ENCODE assay signal across 8 cellular contexts in genomic region chr5:119267958-119268386, GRCh38.
DNase-seq lines count a peak whose midpoint lies in the region; ATAC-seq and TF ChIP-seq lines count a peak whose summit lies in the region.

No MANE protein-coding gene starts in this region.

- H3K27ac ChIP-seq in lower lobe of right lung: peak overlapping the region; percentile 90

- H3K4me3 ChIP-seq in BJ (ENCODE audit: low read depth, low read length) (peak overlapping the region; percentile 75), lower lobe of right lung (peak overlapping the region; percentile 88)

- POLR2A ChIA-PET in BJ (lab: Charles Lee): interaction anchor here (0.6 to 0.7 kb wide), 2 partner anchors 37 to 88 kb away, joined by 3 to 4 read pairs; partner anchors contain the start of gene TNFAIP8
- POLR2A ChIA-PET in activated CD8-positive, alpha-beta T cell treated with anti-CD3 and anti-CD28 coated beads for 36 hours (lab: Charles Lee): interaction anchor here (0.5 to 1.8 kb wide), 10 partner anchors 9 to 197 kb away, joined by 3 to 6 read pairs (median 3); partner anchors contain the start of gene DMXL1

- intact Hi-C loops in activated CD8-positive, alpha-beta T cell treated with anti-CD3 and anti-CD28 coated beads for 36 hours (cut with micrococcal nuclease): loop anchor here (2.0 to 5.0 kb wide), 3 partner anchors 41 to 281 kb away; partner anchors contain the start of genes DMXL1 and DTWD2
- intact Hi-C loops in lower lobe of right lung (cut with DNase I): no loop called here

- H3K4me1 ChIP-seq in lower lobe of right lung: peaks cover 36% of the 10 kb centered on the region

- TF ChIP-seq CTCF in BJ (IDR thresholded peaks at IDR 0.05; ENCODE audit: insufficient read depth, low read depth, low read length) (peak; percentile 86), lower lobe of right lung (IDR thresholded peaks at IDR 0.05) (peak; percentile 44)
- TF ChIP-seq CTCF in activated CD8-positive, alpha-beta T cell treated with anti-CD3 and anti-CD28 coated beads for 36 hours (IDR thresholded peaks at IDR 0.05): peak; percentile 91

- H3K4me1 Mint-ChIP-seq in activated CD8-positive, alpha-beta T cell treated with anti-CD3 and anti-CD28 coated beads for 36 hours (ENCODE audit: low read depth): peaks cover 65% of the 10 kb centered on the region

- H3K36me3 ChIP-seq in BJ (ENCODE audit: control insufficient read depth, insufficient read depth, low read length) (no peaks in the 10 kb centered on the region), lower lobe of right lung (no peaks in the 10 kb centered on the region)

- H3K4me3 Mint-ChIP-seq in activated CD8-positive, alpha-beta T cell treated with anti-CD3 and anti-CD28 coated beads for 36 hours: peak overlapping the region; percentile 95

- H3K27me3 Mint-ChIP-seq in activated CD8-positive, alpha-beta T cell treated with anti-CD3 and anti-CD28 coated beads for 36 hours: no peaks in the 10 kb centered on the region

- DNase-seq in BJ (ENCODE audit: low read depth): peak; percentile 73
- DNase-seq in NCI-H748 treated with DMSO at 0.1 percent for 48 hours (lab: John Stamatoyannopoulos, UW): peak; percentile 89
- DNase-seq in activated CD8-positive, alpha-beta T cell treated with anti-CD3 and anti-CD28 coated beads for 36 hours: peak; percentile 97
- peak; percentile 69 for DNase-seq in effector CD4-positive, alpha-beta T cell
- peak; percentile 95 for DNase-seq in lower lobe of right lung
- peak in 2 of 3 donors; percentile 37 to 45 for DNase-seq in stimulated activated CD4-positive, alpha-beta T cell treated with anti-CD3 and anti-CD28 coated beads, TNF-alpha, amount 100 ng/mL, for 1 hour (ENCODE audit: low read depth in 3 of 3, low spot score in 1 of 3)

- H3K9me3 Mint-ChIP-seq in activated CD8-positive, alpha-beta T cell treated with anti-CD3 and anti-CD28 coated beads for 36 hours: peaks cover 4% of the 10 kb centered on the region

- H3K27me3 ChIP-seq in BJ (ENCODE audit: control insufficient read depth, insufficient read depth, low read length) (no peaks in the 10 kb centered on the region; the same call in 1 of the 2 replicates), lower lobe of right lung (ENCODE audit: low read depth) (no peaks in the 10 kb centered on the region)

- H3K27ac Mint-ChIP-seq in activated CD8-positive, alpha-beta T cell treated with anti-CD3 and anti-CD28 coated beads for 36 hours: peak overlapping the region; percentile 96

- peak; percentile 77 for ATAC-seq in GM19395 (IDR thresholded peaks at IDR 0.05; ENCODE audit: unreplicated experiment)
- ATAC-seq in HG03521 (IDR thresholded peaks at IDR 0.05; ENCODE audit: unreplicated experiment): peak; percentile 61
- peak; percentile 80 for ATAC-seq in activated CD8-positive, alpha-beta T cell treated with anti-CD3 and anti-CD28 coated beads for 36 hours
- peak; percentile 93 to 94 for ATAC-seq in lower lobe of right lung

- H3K36me3 Mint-ChIP-seq in activated CD8-positive, alpha-beta T cell treated with anti-CD3 and anti-CD28 coated beads for 36 hours (ENCODE audit: low read depth): peaks cover 40% of the 10 kb centered on the region

- no peaks in the 10 kb centered on the region for H3K9me3 ChIP-seq in lower lobe of right lung

- CTCF ChIA-PET in BJ (lab: Yijun Ruan, JAX): interaction anchor here (0.8 to 2.2 kb wide), 10 partner anchors 43 to 279 kb away, joined by 3 to 16 read pairs (median 3); partner anchors contain the start of gene DTWD2
- CTCF ChIA-PET in activated CD8-positive, alpha-beta T cell treated with anti-CD3 and anti-CD28 coated beads for 36 hours (lab: Charles Lee): interaction anchor here (0.7 to 3.1 kb wide), 44 partner anchors 9 to 282 kb away, joined by 3 to 18 read pairs (median 4); partner anchors contain the start of genes DMXL1 and DTWD2

Comparison
In these comparisons a context has a peak if more than half of its experiments do, and no peak if none do; other contexts are left out.
1. Peak in every context shown above with its lines: DNase-seq, ATAC-seq, H3K4me3 ChIP-seq and H3K27ac ChIP-seq.
2. DNase-seq: peak in every context shown above with its lines; median percentile 97 in activated CD8-positive, alpha-beta T cell treated with anti-CD3 and anti-CD28 coated beads for 36 hours; 95 in lower lobe of right lung; 89 in NCI-H748 treated with DMSO at 0.1 percent for 48 hours; 73 in BJ; 69 in effector CD4-positive, alpha-beta T cell; 41 in stimulated activated CD4-positive, alpha-beta T cell treated with anti-CD3 and anti-CD28 coated beads, TNF-alpha, amount 100 ng/mL, for 1 hour.